ENCODE assay signal across 8 cellular contexts in genomic region chr7:151167197-151167911, GRCh38. TPM values are rescaled to one million over a fixed set of nuclear protein-coding genes. Genes with fewer than 3 reads are reported as not detected.
A peak's percentile ranks its signal among the peaks of the same experiment; 100 is the strongest.
DNase-seq lines count a peak whose midpoint lies in the region; ATAC-seq and TF ChIP-seq lines count a peak whose summit lies in the region.

Gene GBX1 (minus strand): TSS chr7:151167694. CDS start chr7:151167548, 146 bp downstream.

- peak within 1 kb of the TSS; percentile 54 for H3K4me3 Mint-ChIP-seq in activated CD8-positive, alpha-beta T cell treated with anti-CD3 and anti-CD28 coated beads for 36 hours

- H3K4me3 ChIP-seq in heart right ventricle, result peak within 1 kb of the TSS; percentile 33 to 59 (median 51)
- H3K4me3 ChIP-seq in psoas muscle, result peak within 1 kb of the TSS; percentile 66

- CTCF ChIA-PET in activated CD8-positive, alpha-beta T cell treated with anti-CD3 and anti-CD28 coated beads for 36 hours (lab: Charles Lee), result interaction anchor here (0.6 to 5.9 kb wide), 28 partner anchors 8 to 854 kb away, joined by 3 to 38 read pairs (median 3); partner anchors contain the start of gene SMARCD3

- POLR2A ChIA-PET in activated CD8-positive, alpha-beta T cell treated with anti-CD3 and anti-CD28 coated beads for 36 hours (lab: Charles Lee), result interaction anchor here (0.7 to 0.9 kb wide), 2 partner anchors 48 to 60 kb away, joined by 3 read pairs; partner anchors contain the start of gene ABCF2

- H3K36me3 Mint-ChIP-seq in activated CD8-positive, alpha-beta T cell treated with anti-CD3 and anti-CD28 coated beads for 36 hours (ENCODE audit: low read depth), result no peaks in the 10 kb centered on the region

- no peak within 1 kb of the TSS for H3K27ac ChIP-seq in heart right ventricle
- H3K27ac ChIP-seq in psoas muscle, result no peak within 1 kb of the TSS

- in situ Hi-C loops in GM13977 (cut with MboI; ENCODE audit: low pct_unique_long_range_greater_than_20kb, low sequenced_read_pairs, unreplicated experiment), result no loop called here

- ATAC-seq in activated CD8-positive, alpha-beta T cell treated with anti-CD3 and anti-CD28 coated beads for 36 hours, result peak; percentile 43
- ATAC-seq in heart right ventricle (peak in 7 of 8 donors; percentile 20 to 64 (median 36)), psoas muscle (peak; percentile 48 to 58 (median 48))

- peaks cover 4 to 96% (median 58%) of the 10 kb centered on the region in 7 donors for H3K27me3 ChIP-seq in heart right ventricle
- H3K27me3 ChIP-seq in psoas muscle (ENCODE audit: insufficient read depth in 3 of 3, low read length in 2 of 3), result peaks cover 0 to 24% (median 0%) of the 10 kb centered on the region in 3 donors

- peaks cover 4 to 31% (median 11%) of the 10 kb centered on the region in 9 donors for H3K4me1 ChIP-seq in heart right ventricle
- peaks cover 10% of the 10 kb centered on the region for H3K4me1 ChIP-seq in psoas muscle

- peaks cover 3% of the 10 kb centered on the region for H3K4me1 Mint-ChIP-seq in activated CD8-positive, alpha-beta T cell treated with anti-CD3 and anti-CD28 coated beads for 36 hours (ENCODE audit: low read depth)

- 1% methylated on average over 64 to 97 of the region's 98 CpGs for WGBS in heart right ventricle, 2 donors
- 7 to 13% (median 7%) methylated on average over 56 to 95 of the region's 98 CpGs for WGBS in psoas muscle, 3 donors

- TF ChIP-seq CTCF in activated CD8-positive, alpha-beta T cell treated with anti-CD3 and anti-CD28 coated beads for 36 hours (IDR thresholded peaks at IDR 0.05), result no peak
- TF ChIP-seq CTCF in heart right ventricle (IDR thresholded peaks at IDR 0.05), result peak in 3 of 9 donors; percentile 13 to 33 (median 18)
- no peak for TF ChIP-seq CTCF in psoas muscle (IDR thresholded peaks at IDR 0.05)
- no peak for TF ChIP-seq CTCF in GM13977 (IDR thresholded peaks at IDR 0.05; ENCODE audit: extremely low read depth, insufficient read depth, missing control alignments)

- DNase-seq in NCI-H82 (lab: John Stamatoyannopoulos, UW), result peak; percentile 38
- no peak for DNase-seq in NCI-H82 treated with DMSO at 0.1 percent for 48 hours (lab: John Stamatoyannopoulos, UW; ENCODE audit: unreplicated experiment)
- DNase-seq in activated CD8-positive, alpha-beta T cell treated with anti-CD3 and anti-CD28 coated beads for 36 hours, result no peak
- no peak for DNase-seq in heart right ventricle
- peak in 1 of 2 donors; percentile 66 for DNase-seq in psoas muscle
- DNase-seq in cerebellar cortex (ENCODE audit: low spot score), result no peak
- no peak for DNase-seq in NCI-H1436 (lab: John Stamatoyannopoulos, UW)
- DNase-seq in GM13977 (ENCODE audit: low spot score), result no peak

- H3K9me3 ChIP-seq in heart right ventricle (no peaks in the 10 kb centered on the region), psoas muscle (no peaks in the 10 kb centered on the region)

- intact Hi-C loops in activated CD8-positive, alpha-beta T cell treated with anti-CD3 and anti-CD28 coated beads for 36 hours (cut with micrococcal nuclease), result no loop called here
- intact Hi-C loops in heart right ventricle (cut with DNase I) (loop anchor here in 1 of 10 donors (5.0 kb wide), 1 partner anchor 135 kb away; no protein-coding TSS in a partner anchor), psoas muscle (cut with DNase I) (no loop called here)

- H3K9me3 Mint-ChIP-seq in activated CD8-positive, alpha-beta T cell treated with anti-CD3 and anti-CD28 coated beads for 36 hours, result no peaks in the 10 kb centered on the region

- no peak within 1 kb of the TSS for H3K27ac Mint-ChIP-seq in activated CD8-positive, alpha-beta T cell treated with anti-CD3 and anti-CD28 coated beads for 36 hours

- H3K36me3 ChIP-seq in heart right ventricle (no peaks in the 10 kb centered on the region), psoas muscle (ENCODE audit: insufficient read depth in 1 of 2, low read depth in 1 of 2) (no peaks in the 10 kb centered on the region)

- H3K27me3 Mint-ChIP-seq in activated CD8-positive, alpha-beta T cell treated with anti-CD3 and anti-CD28 coated beads for 36 hours, result peaks cover 39% of the 10 kb centered on the region

RNA-seq across cellular contexts. Expression of gene GBX1, which starts in this region (rescaled TPM):
- total RNA-seq in activated CD8-positive, alpha-beta T cell treated with anti-CD3 and anti-CD28 coated beads for 36 hours, result not detected
- 1 to 10 TPM in 2 of 10 donors, under 1 TPM in 5, not detected in 3; 0.30 to 2.0 (median 0.93) TPM for total RNA-seq in heart right ventricle
- polyA plus RNA-seq in heart right ventricle, result 1 to 10 TPM in 1 of 2 donors, under 1 TPM in 1; 0.04 to 1.0 TPM
- 1 to 10 TPM in 1 of 4 donors, under 1 TPM in 2, not detected in 1; 0.38 to 1.9 (median 0.91) TPM for total RNA-seq in psoas muscle
- under 1 TPM; 0.07 to 0.93 (median 0.21) TPM for polyA plus RNA-seq in psoas muscle

Comparison
In these comparisons a context has a peak if more than half of its experiments do, and no peak if none do; other contexts are left out.
1. Peak in ATAC-seq in activated CD8-positive, alpha-beta T cell treated with anti-CD3 and anti-CD28 coated beads for 36 hours; RNA of the gene not detected or under 1 TPM.